ENCODE assay signal across 24 cellular contexts in genomic region chr2:110717734-110718133, GRCh38. TPM values are rescaled to one million over a fixed set of nuclear protein-coding genes. Genes with fewer than 3 reads are reported as not detected.
DNase-seq lines count a peak whose midpoint lies in the region; ATAC-seq lines count a peak whose summit lies in the region.
"Had no signal": no experiment of that assay in that cellular context is flagged by ENCODE, and none has a peak within 500 bp of the region (broad histone marks: within the 10 kb centered on the region; RNA-seq: fewer than 3 reads in every experiment).

No MANE protein-coding gene starts in this region.

- DNase-seq in GM23248 (peak; percentile 23), amniotic epithelial cell (ENCODE audit: low read depth) (peak; percentile 10), head of caudate nucleus (peak in 33 of 42 donors; percentile 3 to 71 (median 35)), sciatic nerve (ENCODE audit: low spot score) (no peak), NCI-H2171 (lab: John Stamatoyannopoulos, UW) (no peak), glomerular visceral epithelial cell (ENCODE audit: extremely low spot score) (no peak), COR-L47 (lab: John Stamatoyannopoulos, UW) (no peak)
- DNase-seq: activated CD4-positive, alpha-beta T cell treated with anti-CD3 and anti-CD28 coated beads, Interleukin-2, amount 50 U/mL, for 48 hours; activated CD4-positive, CD25-positive, alpha-beta regulatory T cell treated with anti-CD3 and anti-CD28 coated beads, Interleukin-2, amount 50 U/mL, for 72 hours; activated T-cell treated with anti-CD3 and anti-CD28 coated beads, Interleukin-2, amount 50 U/mL, for 72 hours; DMS153; endodermal cell; H7; NCI-H1048; NCI-H187; NCI-H510A; stimulated activated CD4-positive, alpha-beta T cell treated with anti-CD3 and anti-CD28 coated beads, Interleukin-4, amount 100 ng/mL, for 24 hours; T-helper 2 cell; transverse colon had no signal

- no peak overlapping the region for H3K4me2 ChIP-seq in GM23248 (ENCODE audit: unreplicated experiment)

- 38 to 45% methylated on average over 4 of the region's 4 CpGs for WGBS in GM23248 (ENCODE audit: low coverage in 1 of 2, low lambda C conversion rate in 2 of 2, missing lambda C conversion rate in 2 of 2), 2 experiments

- intact Hi-C loops in head of caudate nucleus (cut with DNase I) (no loop called here), sciatic nerve (cut with DNase I) (no loop called here)

- no peaks in the 10 kb centered on the region for H3K79me2 ChIP-seq in GM23248 (ENCODE audit: insufficient read depth)

- H3K9me3 ChIP-seq in GM23248 (ENCODE audit: low read depth) = no peaks in the 10 kb centered on the region
- H3K9me3 ChIP-seq: transverse colon had no signal

- in situ Hi-C loops in GM23248 (cut with MboI) = no loop called here

- no peak overlapping the region for H3K4me3 ChIP-seq in GM23248
- H3K4me3 ChIP-seq: transverse colon had no signal

- H3K27ac ChIP-seq in GM23248 = no peak overlapping the region
- H3K27ac ChIP-seq: transverse colon had no signal

- H3K27me3 ChIP-seq in GM23248 (replicated peaks; ENCODE audit: insufficient read depth) = peaks cover 60% of the 10 kb centered on the region
- H3K27me3 ChIP-seq: transverse colon had no signal

- H3F3A ChIP-seq in GM23248 (ENCODE audit: insufficient read depth) = no peaks in the 10 kb centered on the region; the same call in 1 of the 2 replicates

- peak; percentile 77 for ATAC-seq in sciatic nerve
- ATAC-seq in HG03045 (IDR thresholded peaks at IDR 0.05; ENCODE audit: unreplicated experiment) = no peak
- ATAC-seq: activated T-cell treated with anti-CD3 and anti-CD28 coated beads, Interleukin-2, amount 50 U/mL, for 72 hours; SK-N-SH treated with all-trans-retinoic acid at 6 μM for 48 hours had no signal

- H3K4me1 ChIP-seq in GM23248 (ENCODE audit: insufficient read depth) = peaks cover 15% of the 10 kb centered on the region

- no peak overlapping the region for H3K9ac ChIP-seq in GM23248

- H4K20me1 ChIP-seq in GM23248 (ENCODE audit: insufficient read depth) = no peaks in the 10 kb centered on the region

- H2AFZ ChIP-seq in GM23248 = no peak overlapping the region

- H3K36me3 ChIP-seq in GM23248 (ENCODE audit: low read depth) = no peaks in the 10 kb centered on the region
- H3K36me3 ChIP-seq: transverse colon had no signal

- H3K9me2 ChIP-seq in GM23248 (ENCODE audit: insufficient read depth) = no peaks in the 10 kb centered on the region

RNA-seq across cellular contexts. Expression of gene ACOXL, which starts 14.6 kb away (rescaled TPM):
- not detected in 2 replicates for total RNA-seq in GM23248 (2014; rRNA removed; shearing (Covaris generic))
- polyA plus RNA-seq in GM23248 (2016; fragmentation: Nextera tagmentation; extraction: Ambion mirVana) = not detected in 2 replicates
- not detected for total RNA-seq in sciatic nerve
- total RNA-seq: lower leg skin had no signal
- polyA plus RNA-seq: BJ, esophagus had no signal

RNA-seq across cellular contexts. Expression of gene BUB1, which starts 39.9 kb away (rescaled TPM):
- total RNA-seq in GM23248 (2014; rRNA removed; shearing (Covaris generic)) = 16.3 and 21.3 TPM in 2 replicates
- 13.0 and 14.0 TPM in 2 replicates for polyA plus RNA-seq in GM23248 (2016; fragmentation: Nextera tagmentation; extraction: Ambion mirVana)
- 0.27 TPM for total RNA-seq in sciatic nerve

Comparison
In these comparisons a context has a peak if more than half of its experiments do, and no peak if none do; other contexts are left out.
1. DNase-seq: peak in GM23248 (single experiment), amniotic epithelial cell (single experiment) and head of caudate nucleus (33 of 42); none in sciatic nerve (single experiment), NCI-H2171 (single experiment), glomerular visceral epithelial cell (single experiment) and COR-L47 (single experiment).
2. RNA of gene BUB1, which starts 39.9 kb away (total RNA-seq): 16.3 to 21.3 TPM in GM23248; 0.27 TPM in sciatic nerve (single experiment); every median in the first group is over 10 times any median in the second.